ENCODE assay signal across 19 cellular contexts in the genomic region with DNA sequence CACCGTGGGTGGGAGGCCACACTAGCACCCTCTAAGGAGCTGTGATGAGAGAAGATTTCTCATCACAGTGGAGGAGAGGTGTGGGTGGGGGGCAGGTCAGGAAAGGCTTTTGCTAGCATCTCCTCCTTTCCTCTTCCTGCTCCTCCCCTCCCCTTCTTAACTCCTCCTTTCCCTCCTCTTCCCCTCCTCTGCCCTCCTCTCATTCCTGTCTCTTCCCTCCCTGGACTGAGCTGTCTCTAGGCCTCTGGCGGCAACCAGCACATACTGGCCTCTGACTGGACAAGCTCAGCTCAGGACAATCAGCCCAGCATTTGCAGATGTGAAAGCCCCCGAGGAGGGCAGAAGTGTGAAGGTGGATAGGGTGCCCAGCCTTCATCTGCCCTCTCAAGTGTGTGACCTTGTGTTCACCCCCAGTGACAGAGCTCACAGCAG. TPM values are rescaled to one million over a fixed set of nuclear protein-coding genes. Genes with fewer than 3 reads are reported as not detected.
DNase-seq lines count a peak whose midpoint lies in the region; ATAC-seq and TF ChIP-seq lines count a peak whose summit lies in the region.
"Had no signal": no experiment of that assay in that cellular context is flagged by ENCODE, and none has a peak within 500 bp of the region (broad histone marks: within the 10 kb centered on the region; RNA-seq: fewer than 3 reads in every experiment).

No MANE protein-coding gene starts in this region.

- no peak for TF ChIP-seq CTCF in Loucy (conservative IDR thresholded peaks at IDR 0.05; ENCODE audit: low read length)
- no peak for TF ChIP-seq CTCF in gastroesophageal sphincter (IDR thresholded peaks at IDR 0.05)
- no peak for TF ChIP-seq CTCF in sigmoid colon (IDR thresholded peaks at IDR 0.05)

- H3K79me2 ChIP-seq in GM23248 (ENCODE audit: insufficient read depth) (no peaks in the 10 kb centered on the region), Loucy (ENCODE audit: insufficient read depth, low read length) (no peaks in the 10 kb centered on the region)

- H2AFZ ChIP-seq in GM23248, result peak overlapping the region; percentile 68
- H2AFZ ChIP-seq in Loucy (ENCODE audit: low read length), result peak overlapping the region; percentile 77
- H2AFZ ChIP-seq in neuronal stem cell (ENCODE audit: low read length), result peak overlapping the region; percentile 76

- no peak overlapping the region for H3K14ac ChIP-seq in neuronal stem cell (ENCODE audit: low read length)

- H3K4me3 ChIP-seq in GM23248 (no peak overlapping the region), Loucy (ENCODE audit: low read length, poor library complexity, severe bottlenecking) (no peak overlapping the region), neuronal stem cell (ENCODE audit: low read length in 2 of 2) (no peak overlapping the region), gastroesophageal sphincter (no peak overlapping the region), sigmoid colon (no peak overlapping the region)
- H3K4me3 ChIP-seq: BLaER1, dorsolateral prefrontal cortex, uterus had no signal

- H4K91ac ChIP-seq in neuronal stem cell (ENCODE audit: low read depth, low read length, poor library complexity), result no peak overlapping the region

- H4K20me1 ChIP-seq in GM23248 (ENCODE audit: insufficient read depth), result no peaks in the 10 kb centered on the region
- no peaks in the 10 kb centered on the region for H4K20me1 ChIP-seq in Loucy (ENCODE audit: insufficient read depth, low read length, poor library complexity, severe bottlenecking)

- WGBS in GM23248 (ENCODE audit: low coverage in 1 of 2, low lambda C conversion rate in 2 of 2, missing lambda C conversion rate in 2 of 2), 2 experiments, result 14 to 19% methylated on average over 3 of the region's 3 CpGs
- no CpG with 5 or more reads among the region's 3 CpGs for WGBS in neuronal stem cell (ENCODE audit: extremely low coverage in 2 of 2, insufficient read length in 2 of 2, insufficient replicate concordance in 1 of 2), 2 donors
- WGBS in gastroesophageal sphincter (ENCODE audit: low coverage in 1 of 2), 2 donors, result 9 to 33% methylated on average over 1 to 2 of the region's 3 CpGs
- WGBS in sigmoid colon, 2 donors, result 48 to 53% methylated on average over 3 of the region's 3 CpGs

- TF ChIP-seq POLR2A in gastroesophageal sphincter (IDR thresholded peaks at IDR 0.05) (no peak), sigmoid colon (IDR thresholded peaks at IDR 0.05) (no peak)

- peaks cover 4% of the 10 kb centered on the region; the same call in 1 of the 2 replicates for H3F3A ChIP-seq in GM23248 (ENCODE audit: insufficient read depth)
- H3F3A ChIP-seq in Loucy (ENCODE audit: low read depth), result no peaks in the 10 kb centered on the region

- no peak overlapping the region for H3K4me2 ChIP-seq in GM23248 (ENCODE audit: unreplicated experiment)
- H3K4me2 ChIP-seq in Loucy (ENCODE audit: low read depth, low read length, poor library complexity, severe bottlenecking), result peak overlapping the region; percentile 18
- H3K4me2 ChIP-seq in neuronal stem cell (ENCODE audit: insufficient read depth, low read length, poor library complexity, severe bottlenecking), result no peak overlapping the region
- H3K4me2 ChIP-seq: BLaER1 had no signal

- no peak overlapping the region for H2BK12ac ChIP-seq in neuronal stem cell (ENCODE audit: low read length)

- H3K23ac ChIP-seq in neuronal stem cell (ENCODE audit: low read depth, low read length, poor library complexity), result no peak overlapping the region

- H2BK15ac ChIP-seq in neuronal stem cell (ENCODE audit: low read length), result peak overlapping the region; percentile 69

- no peak for TF ChIP-seq EP300 in gastroesophageal sphincter (IDR thresholded peaks at IDR 0.05)
- no peak for TF ChIP-seq EP300 in sigmoid colon (IDR thresholded peaks at IDR 0.05)

- no peak overlapping the region for H3K4ac ChIP-seq in neuronal stem cell (ENCODE audit: low read length)

- DNase-seq in GM23248 (peak; percentile 45), ecto neural progenitor cell (ENCODE audit: low spot score) (peak; percentile 67), neuronal stem cell (ENCODE audit: low spot score) (no peak), inferior parietal cortex (ENCODE audit: extremely low spot score) (no peak), sigmoid colon (no peak), cerebellar nuclear complex (lab: John Stamatoyannopoulos, UW) (no peak)
- DNase-seq: activated gamma-delta T cell treated with Interleukin-2 at 50 U/mL for 16 hours, DMS 273 treated with DMSO at 0.1 percent for 48 hours, dorsolateral prefrontal cortex, HCEC 1CT, KG1, NCI-H510A treated with DMSO at 0.1 percent for 48 hours, uterus, WERI-Rb-1 had no signal

- intact Hi-C loops in sigmoid colon (cut with DNase I), result no loop called here

- in situ Hi-C loops in GM23248 (cut with MboI), result no loop called here

- peak overlapping the region; percentile 39 for H3K18ac ChIP-seq in neuronal stem cell (ENCODE audit: low read length)

- H2AK5ac ChIP-seq in neuronal stem cell (ENCODE audit: low read depth, low read length), result peak overlapping the region; percentile 15

- no peaks in the 10 kb centered on the region for H3K9me3 ChIP-seq in GM23248 (ENCODE audit: low read depth)
- no peaks in the 10 kb centered on the region for H3K9me3 ChIP-seq in Loucy (ENCODE audit: insufficient read depth, low read depth, low read length)
- peaks cover 0 to 2% of the 10 kb centered on the region in 2 donors for H3K9me3 ChIP-seq in neuronal stem cell (replicated peaks in 1 of 2; ENCODE audit: control insufficient read depth in 2 of 2, insufficient read depth in 1 of 2, low read depth in 1 of 2, low read length in 2 of 2)
- no peaks in the 10 kb centered on the region for H3K9me3 ChIP-seq in gastroesophageal sphincter
- H3K9me3 ChIP-seq in sigmoid colon, result no peaks in the 10 kb centered on the region
- H3K9me3 ChIP-seq: BLaER1, neutrophil, uterus had no signal

- H3K9ac ChIP-seq in GM23248 (no peak overlapping the region), Loucy (ENCODE audit: low read depth, low read length, poor library complexity, severe bottlenecking) (no peak overlapping the region), neuronal stem cell (ENCODE audit: low read depth, low read length, poor library complexity) (peak overlapping the region; percentile 73)
- H3K9ac ChIP-seq: BLaER1 had no signal

- H3K36me3 ChIP-seq in GM23248 (ENCODE audit: low read depth), result no peaks in the 10 kb centered on the region
- H3K36me3 ChIP-seq in Loucy (ENCODE audit: insufficient read depth, low read length), result no peaks in the 10 kb centered on the region
- no peaks in the 10 kb centered on the region for H3K36me3 ChIP-seq in neuronal stem cell (replicated peaks in 1 of 2; ENCODE audit: control insufficient read depth in 2 of 2, insufficient read depth in 2 of 2, low read length in 2 of 2)
- no peaks in the 10 kb centered on the region for H3K36me3 ChIP-seq in gastroesophageal sphincter
- no peaks in the 10 kb centered on the region for H3K36me3 ChIP-seq in sigmoid colon
- H3K36me3 ChIP-seq: BLaER1, neutrophil, uterus, WERI-Rb-1 had no signal

- H3K4me1 ChIP-seq in GM23248 (ENCODE audit: insufficient read depth) (peaks cover 10% of the 10 kb centered on the region; the same call in 1 of the 2 replicates), Loucy (ENCODE audit: insufficient read depth, low read length, poor library complexity, severe bottlenecking) (peaks cover 7% of the 10 kb centered on the region), neuronal stem cell (ENCODE audit: control insufficient read depth in 2 of 2, insufficient read depth in 1 of 2, low read depth in 1 of 2, low read length in 2 of 2) (peaks cover 11 to 35% of the 10 kb centered on the region in 2 donors), gastroesophageal sphincter (no peaks in the 10 kb centered on the region), sigmoid colon (no peaks in the 10 kb centered on the region)
- H3K4me1 ChIP-seq: BLaER1, uterus had no signal

- H3K79me1 ChIP-seq in neuronal stem cell (ENCODE audit: low read depth, low read length), result no peaks in the 10 kb centered on the region

- no peaks in the 10 kb centered on the region for H3K27me3 ChIP-seq in GM23248 (replicated peaks; ENCODE audit: insufficient read depth)
- no peaks in the 10 kb centered on the region for H3K27me3 ChIP-seq in Loucy (ENCODE audit: insufficient read depth, low read length, poor library complexity, severe bottlenecking)
- peaks cover 0 to 56% (median 0%) of the 10 kb centered on the region in 3 experiments for H3K27me3 ChIP-seq in neuronal stem cell (ENCODE audit: control insufficient read depth in 3 of 3, insufficient read depth in 3 of 3, low read depth in 1 of 3, low read length in 3 of 3)
- peaks cover 66% of the 10 kb centered on the region for H3K27me3 ChIP-seq in gastroesophageal sphincter
- peaks cover 9 to 54% (median 33%) of the 10 kb centered on the region in 3 donors for H3K27me3 ChIP-seq in sigmoid colon

- H4K8ac ChIP-seq in neuronal stem cell (ENCODE audit: low read depth, low read length), result peak overlapping the region; percentile 20

- H3K9me2 ChIP-seq in GM23248 (ENCODE audit: insufficient read depth) (no peaks in the 10 kb centered on the region), Loucy (replicated peaks; ENCODE audit: low read depth, low read length) (no peaks in the 10 kb centered on the region)

- H3K27ac ChIP-seq in GM23248, result no peak overlapping the region
- H3K27ac ChIP-seq in neuronal stem cell (replicated peaks; ENCODE audit: low read length), result no peak overlapping the region
- H3K27ac ChIP-seq in gastroesophageal sphincter, result no peak overlapping the region
- no peak overlapping the region for H3K27ac ChIP-seq in sigmoid colon
- H3K27ac ChIP-seq: BLaER1, dorsolateral prefrontal cortex, neutrophil, uterus, WERI-Rb-1 had no signal

- ATAC-seq in gastroesophageal sphincter, result no peak
- ATAC-seq: stimulated activated effector memory CD8-positive, alpha-beta T cell treated with anti-CD3 and anti-CD28 coated beads, Interleukin-12 subunit alpha, Interleukin-12 subunit beta, amount 100 ng/mL, for 72 hours had no signal

- no peak overlapping the region for H2BK5ac ChIP-seq in neuronal stem cell (ENCODE audit: low read length)

- no peak overlapping the region for H2BK120ac ChIP-seq in neuronal stem cell (ENCODE audit: low read depth, low read length)

RNA-seq across cellular contexts. Expression of gene LHX1, which starts 19.0 kb away (rescaled TPM):
- not detected in 2 replicates for total RNA-seq in GM23248 (2014; rRNA removed; shearing (Covaris generic))
- polyA plus RNA-seq in GM23248 (2016; fragmentation: Nextera tagmentation; extraction: Ambion mirVana) (not detected in 2 replicates), sigmoid colon (not detected)
- 0.04 TPM for polyA plus RNA-seq in neuronal stem cell (2013, experiment 1 of 2)
- polyA plus RNA-seq in neuronal stem cell (2013, experiment 2 of 2), result 0.06 TPM
- total RNA-seq in gastroesophageal sphincter (not detected), sigmoid colon (not detected)

RNA-seq across cellular contexts. Expression of gene AATF, which starts 30.5 kb away (rescaled TPM):
- total RNA-seq in GM23248 (2014; rRNA removed; shearing (Covaris generic)), result 35.6 and 42.2 TPM in 2 replicates
- 48.1 and 50.2 TPM in 2 replicates for polyA plus RNA-seq in GM23248 (2016; fragmentation: Nextera tagmentation; extraction: Ambion mirVana)
- polyA plus RNA-seq in neuronal stem cell (2013, experiment 1 of 2), result 58.6 TPM
- 62.9 TPM for polyA plus RNA-seq in neuronal stem cell (2013, experiment 2 of 2)
- 10 to 100 TPM; 36.1 to 45.1 (median 38.5) TPM for total RNA-seq in gastroesophageal sphincter
- total RNA-seq in sigmoid colon, result 10 to 100 TPM; 32.4 to 38.3 (median 34.6) TPM
- 10 to 100 TPM; 27.6 to 38.1 (median 30.1) TPM for polyA plus RNA-seq in sigmoid colon

Comparison
In these comparisons a context has a peak if more than half of its experiments do, and no peak if none do; other contexts are left out.
1. DNase-seq: peak in GM23248 (single experiment) and ecto neural progenitor cell (single experiment); none in neuronal stem cell (single experiment), inferior parietal cortex (single experiment), sigmoid colon (single experiment) and cerebellar nuclear complex (0 of 2).
2. Peak in every context shown above with its lines, with median percentiles within 50 percentile points of each other: H2AFZ ChIP-seq.